In genomic region chr2:120251863-120252206, GRCh38 we compare ENCODE assay signal across 8 cellular contexts. TPM values are rescaled to one million over a fixed set of nuclear protein-coding genes. Genes with fewer than 3 reads are reported as not detected.
DNase-seq lines count a peak whose midpoint lies in the region; ATAC-seq and TF ChIP-seq lines count a peak whose summit lies in the region.

No MANE protein-coding gene starts in this region.

- WGBS in adrenal gland, 4 donors, result 2 to 12% (median 10%) methylated on average over 5 to 6 of the region's 6 CpGs
- WGBS in liver, result 14% methylated on average over 6 of the region's 6 CpGs
- WGBS in transverse colon (ENCODE audit: low coverage in 1 of 2), 2 donors, result 12 to 19% methylated on average over 6 of the region's 6 CpGs

- H3K4me1 ChIP-seq in adrenal gland (replicated peaks in 1 of 2), result peaks cover 10 to 35% of the 10 kb centered on the region in 2 donors
- H3K4me1 ChIP-seq in liver (ENCODE audit: control insufficient read depth in 4 of 4, insufficient read depth in 4 of 4, low read length in 3 of 4), result peaks cover 0 to 16% (median 11%) of the 10 kb centered on the region in 4 donors
- H3K4me1 ChIP-seq in transverse colon, result peaks cover 5 to 20% (median 11%) of the 10 kb centered on the region in 4 donors

- H3K27me3 ChIP-seq in adrenal gland (no peaks in the 10 kb centered on the region), liver (ENCODE audit: control insufficient read depth in 4 of 4, insufficient read depth in 4 of 4, low read length in 3 of 4) (no peaks in the 10 kb centered on the region), transverse colon (no peaks in the 10 kb centered on the region)

- no peak for ATAC-seq in activated T-cell treated with anti-CD3 and anti-CD28 coated beads, Interleukin-2, amount 50 U/mL, for 4 hours
- no peak for ATAC-seq in GM19455 (IDR thresholded peaks at IDR 0.05; ENCODE audit: unreplicated experiment)

- no peaks in the 10 kb centered on the region for H3K9me3 Mint-ChIP-seq in activated T-cell treated with anti-CD3 and anti-CD28 coated beads, Interleukin-2, amount 50 U/mL, for 4 hours

- H3K4me3 Mint-ChIP-seq in activated T-cell treated with anti-CD3 and anti-CD28 coated beads, Interleukin-2, amount 50 U/mL, for 4 hours, result peak overlapping the region; percentile 98

- TF ChIP-seq EP300 in transverse colon (IDR thresholded peaks at IDR 0.05; ENCODE audit: low read depth), result no peak

- no peak for DNase-seq in activated T-cell treated with anti-CD3 and anti-CD28 coated beads, Interleukin-2, amount 50 U/mL, for 4 hours
- no peak for DNase-seq in activated T-cell treated with anti-CD3 and anti-CD28 coated beads, Interleukin-2, amount 50 U/mL, for 48 hours
- DNase-seq in adrenal gland (peak in 3 of 7 donors; percentile 42 to 64 (median 50)), transverse colon (no peak), mesenteric fat pad (ENCODE audit: low spot score) (no peak), amniotic stem cell (lab: John Stamatoyannopoulos, UW) (no peak)

- TF ChIP-seq POLR2A in adrenal gland (IDR thresholded peaks at IDR 0.05) (no peak), transverse colon (IDR thresholded peaks at IDR 0.05) (no peak)

- H3K4me1 Mint-ChIP-seq in activated T-cell treated with anti-CD3 and anti-CD28 coated beads, Interleukin-2, amount 50 U/mL, for 4 hours (ENCODE audit: low read depth), result peaks cover 40% of the 10 kb centered on the region

- no peak for TF ChIP-seq CTCF in adrenal gland (IDR thresholded peaks at IDR 0.05)
- TF ChIP-seq CTCF in liver (IDR thresholded peaks at IDR 0.05; ENCODE audit: low read depth, low read length, missing input control), result no peak
- no peak for TF ChIP-seq CTCF in transverse colon (IDR thresholded peaks at IDR 0.05)

- intact Hi-C loops in adrenal gland (cut with DNase I), result no loop called here
- intact Hi-C loops in transverse colon (cut with DNase I; ENCODE audit: low total_unique reads), result loop anchor here (10.0 kb wide), 1 partner anchor 63 kb away; no protein-coding TSS in a partner anchor

- H3K27ac ChIP-seq in adrenal gland (peak overlapping the region in 4 of 5 donors; percentile 35 to 99 (median 66)), liver (ENCODE audit: low read depth in 1 of 2, low read length in 2 of 2) (peak overlapping the region in 1 of 2 donors; percentile 81), transverse colon (peak overlapping the region; percentile 91 to 96 (median 94))

- no peaks in the 10 kb centered on the region for H3K36me3 ChIP-seq in adrenal gland (replicated peaks in 1 of 2)
- H3K36me3 ChIP-seq in liver (ENCODE audit: control insufficient read depth in 4 of 4, insufficient read depth in 3 of 4, low read depth in 1 of 4, low read length in 3 of 4), result no peaks in the 10 kb centered on the region
- H3K36me3 ChIP-seq in transverse colon, result no peaks in the 10 kb centered on the region

- H3K9me3 ChIP-seq in adrenal gland (replicated peaks in 1 of 3) (no peaks in the 10 kb centered on the region), liver (ENCODE audit: control insufficient read depth in 4 of 4, low read length in 3 of 4) (no peaks in the 10 kb centered on the region), transverse colon (no peaks in the 10 kb centered on the region)

- in situ Hi-C loops in transverse colon (cut with MboI; ENCODE audit: low pct_ligation_motif_present in 1 of 4, low pct_unique_long_range_greater_than_20kb in 1 of 4, low sequenced_read_pairs in 3 of 4), result no loop called here

- TF ChIP-seq RAD21 in liver (IDR thresholded peaks at IDR 0.05), result no peak

- peak overlapping the region in 1 of 2 donors; percentile 37 for H3K9ac ChIP-seq in liver (ENCODE audit: low read depth in 1 of 2, low read length in 2 of 2)

- H3K27me3 Mint-ChIP-seq in activated T-cell treated with anti-CD3 and anti-CD28 coated beads, Interleukin-2, amount 50 U/mL, for 4 hours (ENCODE audit: low read depth), result peaks cover 2% of the 10 kb centered on the region

- no peaks in the 10 kb centered on the region for H3K36me3 Mint-ChIP-seq in activated T-cell treated with anti-CD3 and anti-CD28 coated beads, Interleukin-2, amount 50 U/mL, for 4 hours (ENCODE audit: insufficient read depth)

- H3K4me3 ChIP-seq in adrenal gland (peak overlapping the region; percentile 36 to 98 (median 46)), liver (ENCODE audit: low read depth in 1 of 3, low read length in 3 of 3) (peak overlapping the region; percentile 67 to 91 (median 79)), transverse colon (peak overlapping the region; percentile 74 to 96 (median 84))

TF ChIP-seq in liver, 16 proteins besides CTCF, POLR2A, EP300 and RAD21:
- TF ChIP-seq GABPA (IDR thresholded peaks at IDR 0.05 in 1 of 2, conservative IDR thresholded peaks at IDR 0.05 in 1 of 2) (no peak), EGR1 (IDR thresholded peaks at IDR 0.05; ENCODE audit: low read depth in 2 of 2) (no peak), TAF1 (conservative IDR thresholded peaks at IDR 0.05) (no peak), YY1 (IDR thresholded peaks at IDR 0.05) (no peak), FOXA2 (IDR thresholded peaks at IDR 0.05) (no peak), REST (IDR thresholded peaks at IDR 0.05) (no peak)
TF ChIP-seq in liver: peak in this region for 0.

RNA-seq across cellular contexts. Expression of gene RALB, which starts 0.8 kb away (rescaled TPM):
- 10 to 100 TPM in 2 of 3 donors, 1 to 10 TPM in 1; 9.2 to 17.5 (median 13.0) TPM for total RNA-seq in activated T-cell treated with anti-CD3 and anti-CD28 coated beads, Interleukin-2, amount 50 U/mL, for 4 hours
- total RNA-seq in adrenal gland (10 to 100 TPM; 33.9 to 66.8 (median 51.6) TPM), liver (10 to 100 TPM; 19.7 to 20.6 TPM), transverse colon (10 to 100 TPM; 18.9 to 81.0 (median 59.4) TPM), mesenteric fat pad (50.8 TPM)
- polyA plus RNA-seq in adrenal gland (10 to 100 TPM; 20.7 to 91.9 (median 34.7) TPM), liver (10 to 100 TPM; 11.1 to 26.4 TPM)

RNA-seq across cellular contexts. Expression of gene TMEM185B, which starts 28.6 kb away (rescaled TPM):
- 10 to 100 TPM; 35.0 to 38.4 (median 36.3) TPM for total RNA-seq in activated T-cell treated with anti-CD3 and anti-CD28 coated beads, Interleukin-2, amount 50 U/mL, for 4 hours
- total RNA-seq in adrenal gland (10 to 100 TPM; 16.8 to 33.0 (median 23.0) TPM), liver (1 to 10 TPM; 8.0 to 8.5 TPM), transverse colon (10 to 100 TPM; 12.1 to 23.2 (median 17.8) TPM), mesenteric fat pad (20.4 TPM)
- polyA plus RNA-seq in adrenal gland (10 to 100 TPM in 1 of 3 donors, 1 to 10 TPM in 2; 2.9 to 17.6 (median 5.2) TPM), liver (1 to 10 TPM; 1.8 to 5.7 TPM)
